ENCODE assay signal across 9 cellular contexts in genomic region chrX:155966876-155967275, GRCh38. TPM values are rescaled to one million over a fixed set of nuclear protein-coding genes. Genes with fewer than 3 reads are reported as not detected.
A peak's percentile ranks its signal among the peaks of the same experiment; 100 is the strongest.
DNase-seq lines count a peak whose midpoint lies in the region; TF ChIP-seq lines count a peak whose summit lies in the region.
"Had no signal": no experiment of that assay in that cellular context is flagged by ENCODE, and none has a peak within 500 bp of the region (broad histone marks: within the 10 kb centered on the region; RNA-seq: fewer than 3 reads in every experiment).

No MANE protein-coding gene starts in this region.

- H3K9me3 Mint-ChIP-seq in activated T-cell treated with anti-CD3 and anti-CD28 coated beads, Interleukin-2, amount 50 U/mL, for 24 hours, result peaks cover 12% of the 10 kb centered on the region
- peaks cover 34% of the 10 kb centered on the region for H3K9me3 Mint-ChIP-seq in chondrocyte (ENCODE audit: low read depth)

- DNase-seq in activated T-cell treated with anti-CD3 and anti-CD28 coated beads for 1 hour (ENCODE audit: low read depth), result peak; percentile 2
- DNase-seq in activated T-cell treated with anti-CD3 and anti-CD28 coated beads, Interleukin-2, amount 50 U/mL, for 24 hours, result no peak
- peak; percentile 78 for DNase-seq in HT-29 (ENCODE audit: low spot score)
- DNase-seq in RWPE1 (ENCODE audit: low spot score), result peak; percentile 35
- DNase-seq in chondrocyte (ENCODE audit: low spot score), result no peak
- DNase-seq in stimulated activated CD4-positive, alpha-beta T cell treated with anti-CD3 and anti-CD28 coated beads, Interleukin-4, amount 100 ng/mL, for 24 hours, result peak; percentile 13
- DNase-seq in hepatic stellate cell (ENCODE audit: low spot score), result no peak
- DNase-seq in T-helper 9 cell, result no peak

- POLR2A ChIA-PET in RWPE1 (lab: Yijun Ruan, JAX; ENCODE audit: low non-redundant PET), result no interaction called here

- H3K36me3 Mint-ChIP-seq in activated T-cell treated with anti-CD3 and anti-CD28 coated beads, Interleukin-2, amount 50 U/mL, for 24 hours (ENCODE audit: low read depth), result no peaks in the 10 kb centered on the region
- H3K36me3 Mint-ChIP-seq in chondrocyte (ENCODE audit: low read depth), result no peaks in the 10 kb centered on the region

- CTCF ChIA-PET in RWPE1 (lab: Yijun Ruan, JAX), result no interaction called here

- H3K27me3 Mint-ChIP-seq in activated T-cell treated with anti-CD3 and anti-CD28 coated beads, Interleukin-2, amount 50 U/mL, for 24 hours, result peaks cover 62% of the 10 kb centered on the region
- peaks cover 3% of the 10 kb centered on the region for H3K27me3 Mint-ChIP-seq in chondrocyte (ENCODE audit: low read depth)

- no peaks in the 10 kb centered on the region for H3K4me1 Mint-ChIP-seq in activated T-cell treated with anti-CD3 and anti-CD28 coated beads, Interleukin-2, amount 50 U/mL, for 24 hours (ENCODE audit: low read depth)
- H3K4me1 Mint-ChIP-seq in chondrocyte (ENCODE audit: low read depth), result no peaks in the 10 kb centered on the region

- H3K27ac Mint-ChIP-seq in activated T-cell treated with anti-CD3 and anti-CD28 coated beads, Interleukin-2, amount 50 U/mL, for 24 hours, result no peak overlapping the region
- H3K27ac Mint-ChIP-seq in chondrocyte (ENCODE audit: unreplicated experiment), result no peak overlapping the region

- H3K4me3 Mint-ChIP-seq in activated T-cell treated with anti-CD3 and anti-CD28 coated beads, Interleukin-2, amount 50 U/mL, for 24 hours, result no peak overlapping the region
- no peak overlapping the region for H3K4me3 Mint-ChIP-seq in chondrocyte (ENCODE audit: unreplicated experiment)

- peak; percentile 41 for TF ChIP-seq CTCF in RWPE1 (conservative IDR thresholded peaks at IDR 0.05; ENCODE audit: low read depth)
- TF ChIP-seq CTCF in chondrocyte (IDR thresholded peaks at IDR 0.05), result peak; percentile 68

- no peak overlapping the region for H3K27ac ChIP-seq in RWPE1
- H3K27ac ChIP-seq: adrenal gland had no signal

RNA-seq across cellular contexts. Expression of gene IL9R, which starts 30.6 kb away (rescaled TPM):
- total RNA-seq in HT-29 (2014; rRNA removed; shearing (Covaris generic)), result 1.0 and 2.7 TPM in 2 replicates
- not detected in 3 replicates for total RNA-seq in chondrocyte

Comparison
In these comparisons a context has a peak if more than half of its experiments do, and no peak if none do; other contexts are left out.
1. DNase-seq: peak in activated T-cell treated with anti-CD3 and anti-CD28 coated beads for 1 hour (single experiment), HT-29 (single experiment), RWPE1 (single experiment) and stimulated activated CD4-positive, alpha-beta T cell treated with anti-CD3 and anti-CD28 coated beads, Interleukin-4, amount 100 ng/mL, for 24 hours (single experiment); none in activated T-cell treated with anti-CD3 and anti-CD28 coated beads, Interleukin-2, amount 50 U/mL, for 24 hours (single experiment), chondrocyte (single experiment), hepatic stellate cell (single experiment) and T-helper 9 cell (single experiment).